20 cellular contexts compared by ENCODE assay signal in the genomic region with DNA sequence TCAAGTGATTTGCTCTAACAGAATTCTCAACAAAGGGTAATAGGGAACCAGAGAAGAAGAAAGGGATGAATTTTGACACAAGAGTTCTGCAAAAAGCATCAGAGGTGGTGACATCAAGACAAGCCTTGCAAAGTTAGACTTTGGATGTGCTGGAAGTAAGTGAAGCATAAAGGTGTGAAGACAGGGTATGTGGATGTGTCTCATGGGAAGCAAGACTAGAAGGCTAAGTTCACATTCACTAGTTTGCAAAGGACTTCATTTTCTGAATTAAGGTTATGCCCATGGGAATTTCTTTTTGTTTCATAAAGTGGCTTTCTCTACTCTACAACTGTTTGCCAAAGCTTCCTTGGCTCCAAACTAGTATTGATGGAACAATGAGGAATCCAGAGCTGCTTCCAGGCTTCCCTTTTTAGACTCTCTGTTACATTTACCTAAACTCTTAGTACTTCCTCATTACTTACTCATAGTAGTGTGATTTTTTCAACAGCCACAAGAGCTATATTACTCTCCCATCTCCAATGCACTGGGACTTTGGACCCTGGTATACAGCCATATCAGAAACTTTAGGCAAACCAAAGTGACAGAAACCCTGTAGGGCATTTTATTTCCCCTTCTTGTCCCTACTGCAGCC. TPM values are rescaled to one million over a fixed set of nuclear protein-coding genes. Genes with fewer than 3 reads are reported as not detected.
DNase-seq lines count a peak whose midpoint lies in the region; ATAC-seq lines count a peak whose summit lies in the region.
"Had no signal": no experiment of that assay in that cellular context is flagged by ENCODE, and none has a peak within 500 bp of the region (broad histone marks: within the 10 kb centered on the region; RNA-seq: fewer than 3 reads in every experiment).

No MANE protein-coding gene starts in this region.

- no peaks in the 10 kb centered on the region for H3K9me3 Mint-ChIP-seq in stimulated activated naive B cell treated with anti-CD40 and anti-IgM and Interleukin-4, amounts not matched to agents 10 μg/mL and 1 μg/mL and 100 μg/mL, for 72 hours
- H3K9me3 Mint-ChIP-seq: central memory CD8-positive, alpha-beta T cell; T-helper 2 cell treated with Interferon-gamma antibody and Interleukin-4, amounts not matched to agents 5 μg/mL and 100 μg/mL, for 36 hours had no signal

- peak; percentile 19 for DNase-seq in NAMALWA (ENCODE audit: low spot score)
- DNase-seq in left colon: peak; percentile 31 to 48
- DNase-seq in stimulated activated naive B cell treated with anti-CD40 and anti-IgM and Interleukin-4, amounts not matched to agents 10 μg/mL and 1 μg/mL and 100 μg/mL, for 72 hours: no peak
- no peak for DNase-seq in HUDEP-2 (lab: John Stamatoyannopoulos, UW; ENCODE audit: unreplicated experiment in 76 of 76)
- DNase-seq in mesenteric fat pad (ENCODE audit: low spot score): no peak
- DNase-seq: activated CD8-positive, alpha-beta memory T cell treated with anti-CD3 and anti-CD28 coated beads, Interleukin-2, amount 50 U/mL, for 4 hours; activated gamma-delta T cell treated with Interleukin-2 at 50 U/mL for 16 hours; DMS 273 treated with DMSO at 0.1 percent for 48 hours; H7; islet precursor cell; SJCRH30; stimulated activated CD4-positive, alpha-beta T cell treated with anti-CD3 and anti-CD28 coated beads, Interleukin-4, amount 100 ng/mL, for 1 hour had no signal

- H3K4me1 Mint-ChIP-seq in stimulated activated naive B cell treated with anti-CD40 and anti-IgM and Interleukin-4, amounts not matched to agents 10 μg/mL and 1 μg/mL and 100 μg/mL, for 72 hours: peaks cover 12 to 14% of the 10 kb centered on the region in 2 donors

- peaks cover 10 to 22% of the 10 kb centered on the region in 2 donors for H3K36me3 Mint-ChIP-seq in stimulated activated naive B cell treated with anti-CD40 and anti-IgM and Interleukin-4, amounts not matched to agents 10 μg/mL and 1 μg/mL and 100 μg/mL, for 72 hours

- ATAC-seq in GM19043 (IDR thresholded peaks at IDR 0.05; ENCODE audit: low read depth, unreplicated experiment) (peak; percentile 53), left colon (peak; percentile 81), HG02884 (IDR thresholded peaks at IDR 0.05; ENCODE audit: unreplicated experiment) (no peak)
- peak in 1 of 2 donors; percentile 67 for ATAC-seq in stimulated activated naive B cell treated with anti-CD40 and anti-IgM and Interleukin-4, amounts not matched to agents 10 μg/mL and 1 μg/mL and 100 μg/mL, for 72 hours (replicated peaks)

- H3K27ac Mint-ChIP-seq in stimulated activated naive B cell treated with anti-CD40 and anti-IgM and Interleukin-4, amounts not matched to agents 10 μg/mL and 1 μg/mL and 100 μg/mL, for 72 hours: peak overlapping the region; percentile 74
- H3K27ac Mint-ChIP-seq: T-helper 2 cell treated with Interferon-gamma antibody and Interleukin-4, amounts not matched to agents 5 μg/mL and 100 μg/mL, for 36 hours had no signal

- no peaks in the 10 kb centered on the region for H3K27me3 Mint-ChIP-seq in stimulated activated naive B cell treated with anti-CD40 and anti-IgM and Interleukin-4, amounts not matched to agents 10 μg/mL and 1 μg/mL and 100 μg/mL, for 72 hours
- H3K27me3 Mint-ChIP-seq: central memory CD8-positive, alpha-beta T cell had no signal

- H3K4me3 Mint-ChIP-seq in stimulated activated naive B cell treated with anti-CD40 and anti-IgM and Interleukin-4, amounts not matched to agents 10 μg/mL and 1 μg/mL and 100 μg/mL, for 72 hours: no peak overlapping the region
- H3K4me3 Mint-ChIP-seq: central memory CD8-positive, alpha-beta T cell; T-helper 2 cell treated with Interferon-gamma antibody and Interleukin-4, amounts not matched to agents 5 μg/mL and 100 μg/mL, for 36 hours had no signal

- intact Hi-C loops in left colon (cut with DNase I, micrococcal nuclease): no loop called here

RNA-seq across cellular contexts. Expression of gene IHH, which starts 21.1 kb away (rescaled TPM):
- total RNA-seq in left colon (10 to 100 TPM; 72.7 to 85.5 TPM), mesenteric fat pad (0.26 TPM)
- total RNA-seq: fibroblast of lung, HT1080, NCI-H460, SJCRH30 had no signal

RNA-seq across cellular contexts. Expression of gene CFAP65, which starts 40.5 kb away (rescaled TPM):
- total RNA-seq in left colon (under 1 TPM; 0.39 to 0.76 TPM), mesenteric fat pad (not detected)
- total RNA-seq: fibroblast of lung, H7, heart right ventricle, HT1080, NCI-H460, SJCRH30 had no signal

Comparison
In these comparisons a context has a peak if more than half of its experiments do, and no peak if none do; other contexts are left out.
1. DNase-seq: peak in NAMALWA (single experiment) and left colon (2 of 2); none in stimulated activated naive B cell treated with anti-CD40 and anti-IgM and Interleukin-4, amounts not matched to agents 10 μg/mL and 1 μg/mL and 100 μg/mL, for 72 hours (single experiment), HUDEP-2 (0 of 76) and mesenteric fat pad (single experiment).
2. RNA of gene IHH, which starts 21.1 kb away (total RNA-seq): 72.7 to 85.5 TPM in left colon; 0.26 TPM in mesenteric fat pad (single experiment); every median in the first group is over 10 times any median in the second.